ENCODE assay signal across 8 cellular contexts in genomic region chr19:57849666-57850473, GRCh38. TPM values are rescaled to one million over a fixed set of nuclear protein-coding genes. Genes with fewer than 3 reads are reported as not detected.
A peak's percentile ranks its signal among the peaks of the same experiment; 100 is the strongest.
DNase-seq lines count a peak whose midpoint lies in the region; ATAC-seq, FAIRE-seq and TF ChIP-seq lines count a peak whose summit lies in the region.
"Not testable (repeated sequence)": the region's sequence is repeated elsewhere in the genome, so short reads cannot be mapped to it uniquely, and the experiment has no call there.

Gene ZNF587, plus strand, starts transcription at chr19:57849859. Its CDS starts 180 bp downstream, at chr19:57850039.

- CTCF ChIA-PET in PC-3 (lab: Charles Lee): not testable (repeated sequence)

- H3K36me3 ChIP-seq in PC-3 (ENCODE audit: low read depth, low read length): peaks cover 43% of the 10 kb centered on the region
- H3K36me3 ChIP-seq in mucosa of stomach (ENCODE audit: control insufficient read depth, insufficient read depth, low read length): not testable (repeated sequence)

- peak; percentile 88 for ATAC-seq in GM21515 (IDR thresholded peaks at IDR 0.05; ENCODE audit: unreplicated experiment)
- ATAC-seq in PC-3: peak; percentile 97
- ATAC-seq in esophagus mucosa: peak; percentile 96

- H3K4me3 ChIP-seq in PC-3 (ENCODE audit: low read length): peak within 1 kb of the TSS; percentile 88
- H3K4me3 ChIP-seq in mucosa of stomach (ENCODE audit: low read length): peak within 1 kb of the TSS; percentile 81

- peak within 1 kb of the TSS; percentile 54 for H2AFZ ChIP-seq in PC-3 (ENCODE audit: low read length)

- TSS peak; percentile 91 for BruUV-seq in PC-3 (replicated peaks; lab: Mats Ljungman, UMichigan)

- peak within 1 kb of the TSS; percentile 63 for H3K27ac ChIP-seq in PC-3 (ENCODE audit: low read length)

- TF ChIP-seq CTCF in D721Med (IDR thresholded peaks at IDR 0.05; ENCODE audit: insufficient read depth, missing control alignments); PC-3 (conservative IDR thresholded peaks at IDR 0.05; ENCODE audit: low read depth, low read length): not testable (repeated sequence)

- not testable (repeated sequence) for H3K9me3 ChIP-seq in PC-3 (ENCODE audit: low read length); mucosa of stomach (ENCODE audit: control insufficient read depth, low read length)

- POLR2A ChIA-PET in PC-3 (lab: Charles Lee; ENCODE audit: unreplicated experiment): interaction anchor here (0.6 kb wide), 2 partner anchors 105 to 187 kb away, joined by 3 to 7 read pairs; no protein-coding TSS in a partner anchor

- H3K9me2 ChIP-seq in PC-3 (replicated peaks; ENCODE audit: low read length): not testable (repeated sequence)

- FAIRE-seq in D721Med (lab: Jason Lieb, UNC): peak; percentile 11

- H3K79me2 ChIP-seq in PC-3 (ENCODE audit: low read length): peaks cover 57% of the 10 kb centered on the region

- H3K4me1 ChIP-seq in PC-3 (ENCODE audit: insufficient read depth, low read length): not testable (repeated sequence)
- H3K4me1 ChIP-seq in mucosa of stomach (ENCODE audit: control insufficient read depth, insufficient read depth, low read length): peaks cover 16% of the 10 kb centered on the region

- H3F3A ChIP-seq in PC-3 (ENCODE audit: low read length, unreplicated experiment): not testable (repeated sequence)

- peak within 1 kb of the TSS; percentile 90 for H3K9ac ChIP-seq in PC-3 (ENCODE audit: low read length)
- peak within 1 kb of the TSS; percentile 90 for H3K9ac ChIP-seq in mucosa of stomach (ENCODE audit: low read length)

- not testable (repeated sequence) for H3K27me3 ChIP-seq in PC-3 (ENCODE audit: low read length); mucosa of stomach (ENCODE audit: control insufficient read depth, insufficient read depth, low read length)

- peak; percentile 40 for DNase-seq in D721Med (ENCODE audit: insufficient read length, low spot score)
- DNase-seq in HuH-7 (ENCODE audit: low spot score): peak; percentile 65
- peak; percentile 85 for DNase-seq in PC-3
- DNase-seq in activated T-cell treated with anti-CD3 and anti-CD28 coated beads for 48 hours (ENCODE audit: low read depth): peak; percentile 65
- peak; percentile 65 to 70 for DNase-seq in stimulated activated CD8-positive, alpha-beta memory T cell treated with anti-CD3 and anti-CD28 coated beads, Interleukin-4, amount 100 ng/mL, for 4 hours (ENCODE audit: low read depth in 2 of 2, low spot score in 1 of 2)

- H4K20me1 ChIP-seq in PC-3 (ENCODE audit: low read length): not testable (repeated sequence)

- peak within 1 kb of the TSS; percentile 96 for H3K4me2 ChIP-seq in PC-3 (ENCODE audit: low read length)

- intact Hi-C loops in PC-3 (cut with micrococcal nuclease): not testable (repeated sequence)

RNA-seq across cellular contexts. Expression of gene ZNF587, which starts in this region (rescaled TPM):
- total RNA-seq in PC-3 (2014; rRNA removed) (16.3 and 21.4 TPM in 2 replicates), esophagus mucosa (16.3 TPM)

Comparison
In these comparisons a context has a peak if more than half of its experiments do, and no peak if none do; other contexts are left out.
1. Peak in every context shown above with its lines: DNase-seq, ATAC-seq, H3K4me3 ChIP-seq and H3K27ac ChIP-seq.